8 cellular contexts compared by ENCODE assay signal in the genomic region with DNA sequence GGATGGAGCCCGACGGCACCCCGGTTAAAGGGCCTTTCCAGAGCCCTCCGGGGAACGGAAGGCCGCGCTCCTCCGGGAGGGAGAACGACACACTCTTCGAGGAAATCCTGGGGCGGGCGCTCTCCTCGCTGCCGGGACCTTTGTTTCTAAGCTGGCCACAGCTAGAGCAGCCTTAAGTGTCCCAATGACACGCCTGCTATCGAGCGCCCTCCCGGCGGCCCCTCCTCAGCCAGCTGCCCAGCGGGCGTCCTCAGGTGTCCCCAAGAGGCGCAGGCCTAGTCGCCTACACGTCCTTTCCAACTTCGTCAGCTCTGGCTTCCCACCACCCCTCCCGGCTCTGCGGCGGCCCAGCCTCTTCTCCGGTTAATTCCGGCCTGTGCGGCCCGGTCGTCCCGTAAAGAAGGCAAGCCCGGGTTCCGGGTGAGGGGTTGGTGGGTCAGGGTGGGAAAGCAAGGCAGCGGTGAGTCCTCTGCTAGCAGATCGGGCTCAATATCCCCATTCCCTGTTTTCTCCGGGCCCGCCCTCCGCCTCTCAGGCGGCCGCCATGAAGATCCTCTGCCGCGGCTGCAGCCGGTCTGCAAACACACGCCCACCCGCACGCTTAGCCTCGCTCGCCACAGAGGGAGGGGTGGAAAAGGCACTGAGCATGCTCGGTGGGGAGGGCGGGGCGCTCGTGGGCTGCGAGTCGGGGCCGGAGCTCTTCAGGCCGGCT. TPM values are rescaled to one million over a fixed set of nuclear protein-coding genes. Genes with fewer than 3 reads are reported as not detected.
DNase-seq lines count a peak whose midpoint lies in the region; ATAC-seq and TF ChIP-seq lines count a peak whose summit lies in the region.

No MANE protein-coding gene starts in this region.

- H3K9me3 Mint-ChIP-seq in activated CD4-positive, alpha-beta T cell treated with anti-CD3 and anti-CD28 coated beads for 36 hours (ENCODE audit: low read depth) = peaks cover 1% of the 10 kb centered on the region

- H3K27me3 Mint-ChIP-seq in activated CD4-positive, alpha-beta T cell treated with anti-CD3 and anti-CD28 coated beads for 36 hours = no peaks in the 10 kb centered on the region

- H3K36me3 Mint-ChIP-seq in activated CD4-positive, alpha-beta T cell treated with anti-CD3 and anti-CD28 coated beads for 36 hours (ENCODE audit: low read depth) = peaks cover 8% of the 10 kb centered on the region

- no peak for TF ChIP-seq CTCF in BJ (IDR thresholded peaks at IDR 0.05; ENCODE audit: insufficient read depth, low read depth, low read length)

- peak overlapping the region; percentile 95 for H3K27ac Mint-ChIP-seq in activated CD4-positive, alpha-beta T cell treated with anti-CD3 and anti-CD28 coated beads for 36 hours

- CTCF ChIA-PET in BJ (lab: Yijun Ruan, JAX) = interaction anchor here (1.7 kb wide), 1 partner anchor 395 kb away, joined by 3 read pairs; no protein-coding TSS in a partner anchor
- CTCF ChIA-PET in activated CD4-positive, alpha-beta T cell treated with anti-CD3 and anti-CD28 coated beads for 36 hours (lab: Charles Lee) = interaction anchor here (0.5 to 1.5 kb wide), 5 partner anchors 9 to 818 kb away, joined by 3 to 6 read pairs (median 3); a partner anchor contains a TSS

- peak overlapping the region; percentile 95 for H3K27ac ChIP-seq in cingulate gyrus (ENCODE audit: low read depth, low read length)

- no peaks in the 10 kb centered on the region for H3K27me3 ChIP-seq in BJ (ENCODE audit: control insufficient read depth, insufficient read depth, low read length)

- ATAC-seq in HG03354 (IDR thresholded peaks at IDR 0.05; ENCODE audit: poor library complexity, severe bottlenecking, unreplicated experiment) = peak; percentile 89
- peak; percentile 89 for ATAC-seq in activated CD4-positive, alpha-beta T cell treated with anti-CD3 and anti-CD28 coated beads for 36 hours

- peak; percentile 84 for DNase-seq in BJ (ENCODE audit: low read depth)
- DNase-seq in NCI-H446 treated with DMSO at 0.1 percent for 48 hours (lab: John Stamatoyannopoulos, UW) = peak; percentile 83
- DNase-seq in activated CD4-positive, alpha-beta T cell treated with anti-CD3 and anti-CD28 coated beads for 36 hours = peak; percentile 97
- peak; percentile 99 for DNase-seq in left kidney (ENCODE audit: low read depth, low spot score)
- DNase-seq in stimulated activated CD4-positive, alpha-beta T cell treated with anti-CD3 and anti-CD28 coated beads, Interleukin-1b, Interleukin-23, amount 100 ng/mL, for 4 hours (ENCODE audit: low read depth in 2 of 2) = peak; percentile 91 to 92

- peak overlapping the region; percentile 91 for H3K4me3 Mint-ChIP-seq in activated CD4-positive, alpha-beta T cell treated with anti-CD3 and anti-CD28 coated beads for 36 hours

- TF ChIP-seq POLR2A in GM19099 (IDR thresholded peaks at IDR 0.05; ENCODE audit: extremely low read depth, insufficient read length, low read depth) = peak; percentile 84

- H3K4me1 Mint-ChIP-seq in activated CD4-positive, alpha-beta T cell treated with anti-CD3 and anti-CD28 coated beads for 36 hours = peaks cover 49% of the 10 kb centered on the region

- peak overlapping the region; percentile 90 for H3K4me3 ChIP-seq in BJ (ENCODE audit: low read depth, low read length)

- POLR2A ChIA-PET in BJ (lab: Charles Lee) = interaction anchor here (0.7 kb wide), 1 partner anchor 22 kb away, joined by 3 read pairs; no protein-coding TSS in a partner anchor
- POLR2A ChIA-PET in activated CD4-positive, alpha-beta T cell treated with anti-CD3 and anti-CD28 coated beads for 36 hours (lab: Charles Lee) = interaction anchor here (0.6 to 0.8 kb wide), 2 partner anchors 46 to 186 kb away, joined by 3 read pairs; no protein-coding TSS in a partner anchor

- H3K36me3 ChIP-seq in BJ (ENCODE audit: control insufficient read depth, insufficient read depth, low read length) = no peaks in the 10 kb centered on the region

- intact Hi-C loops in activated CD4-positive, alpha-beta T cell treated with anti-CD3 and anti-CD28 coated beads for 36 hours (cut with DNase I, micrococcal nuclease) = loop anchor here (1.0 to 10.0 kb wide), 17 partner anchors 28 to 1687 kb away; a partner anchor contains a TSS

RNA-seq across cellular contexts. Expression of a gene that starts 0.4 kb away (rescaled TPM):
- 35.1 and 61.6 TPM in 2 replicates for polyA plus RNA-seq in BJ (2011; rRNA removed)
- 45.7 and 46.2 TPM in 2 replicates for polyA minus RNA-seq in BJ (2011; rRNA and poly(A)+ RNA removed)
- 10 to 100 TPM; 41.4 to 50.5 TPM for total RNA-seq in activated CD4-positive, alpha-beta T cell treated with anti-CD3 and anti-CD28 coated beads for 36 hours

Comparison
In these comparisons a context has a peak if more than half of its experiments do, and no peak if none do; other contexts are left out.
1. Peak in every context shown above with its lines: DNase-seq, ATAC-seq, H3K4me3 ChIP-seq and H3K27ac ChIP-seq.